8 cellular contexts compared by ENCODE assay signal in genomic region chr6:108497883-108498282, GRCh38.
A peak's percentile ranks its signal among the peaks of the same experiment; 100 is the strongest.
DNase-seq lines count a peak whose midpoint lies in the region; ATAC-seq, FAIRE-seq and TF ChIP-seq lines count a peak whose summit lies in the region.

No MANE protein-coding gene starts in this region.

- dilution Hi-C loops in keratinocyte (cut with MboI; ENCODE audit: extremely low pct_ligation_motif_present, low sequenced_read_pairs), result no loop called here

- no peaks in the 10 kb centered on the region for H3K79me2 ChIP-seq in keratinocyte (ENCODE audit: control insufficient read depth, insufficient read depth, low read length)

- H4K20me1 ChIP-seq in keratinocyte (ENCODE audit: control insufficient read depth, extremely low read depth, insufficient read depth, low read length), result no peaks in the 10 kb centered on the region

- no peaks in the 10 kb centered on the region for H3K9me1 ChIP-seq in keratinocyte (ENCODE audit: control insufficient read depth, extremely low read depth, insufficient read depth, low read length)

- no peak overlapping the region for H3K9ac ChIP-seq in keratinocyte (ENCODE audit: control insufficient read depth, extremely low read depth, insufficient read depth, low read length)

- H3K36me3 ChIP-seq in keratinocyte (ENCODE audit: control insufficient read depth in 2 of 2, extremely low read depth in 1 of 2, insufficient read depth in 2 of 2, low read length in 2 of 2), result no peaks in the 10 kb centered on the region

- peaks cover 6% of the 10 kb centered on the region for H3K4me1 ChIP-seq in keratinocyte (ENCODE audit: control insufficient read depth, extremely low read depth, insufficient read depth, low read length)

- ATAC-seq in HG02870 (IDR thresholded peaks at IDR 0.05; ENCODE audit: unreplicated experiment), result no peak
- ATAC-seq in GM19328 (IDR thresholded peaks at IDR 0.05; ENCODE audit: unreplicated experiment), result no peak

- H3K27me3 ChIP-seq in keratinocyte (ENCODE audit: control insufficient read depth, extremely low read depth, insufficient read depth, low read length), result no peaks in the 10 kb centered on the region

- H2AFZ ChIP-seq in keratinocyte (ENCODE audit: control insufficient read depth, low read length), result no peak overlapping the region

- H3K27ac ChIP-seq in VCaP (no peak overlapping the region), keratinocyte (ENCODE audit: control insufficient read depth, insufficient read depth, low read length) (no peak overlapping the region)

- H3K4me3 ChIP-seq in keratinocyte (ENCODE audit: control insufficient read depth in 2 of 3, extremely low read depth in 1 of 3, insufficient read depth in 2 of 3, low read depth in 1 of 3, low read length in 3 of 3), result no peak overlapping the region

- peak; percentile 17 for FAIRE-seq in keratinocyte (lab: Jason Lieb, UNC)

- H3K9me3 ChIP-seq in keratinocyte (ENCODE audit: control insufficient read depth, low read depth, low read length), result no peaks in the 10 kb centered on the region

- peak; percentile 56 for TF ChIP-seq CTCF in VCaP (conservative IDR thresholded peaks at IDR 0.05)
- TF ChIP-seq CTCF in keratinocyte (optimal IDR thresholded peaks at IDR 0.05 in 1 of 3, IDR thresholded peaks at IDR 0.05 in 1 of 3, conservative IDR thresholded peaks at IDR 0.05 in 1 of 3; ENCODE audit: extremely low read depth in 1 of 3, insufficient read depth in 2 of 3, low read length in 3 of 3), result peak; percentile 53 to 69 (median 57)

- DNase-seq in NOMO-1 treated with DMSO at 0.1 percent for 48 hours (lab: John Stamatoyannopoulos, UW; ENCODE audit: unreplicated experiment) (peak; percentile 17), NOMO-1 treated with dmso at 0.1 percent for 144 hours (lab: John Stamatoyannopoulos, UW; ENCODE audit: unreplicated experiment) (no peak), HUDEP-2 (lab: John Stamatoyannopoulos, UW; ENCODE audit: unreplicated experiment in 76 of 76) (peak in 39 of 76 experiments; percentile 5 to 72 (median 37)), keratinocyte (ENCODE audit: low read depth, low spot score) (no peak), ureter (ENCODE audit: low spot score) (no peak)

- H3K4me2 ChIP-seq in keratinocyte (ENCODE audit: control insufficient read depth, extremely low read depth, insufficient read depth, low read depth, low read length), result no peak overlapping the region

Comparison
In these comparisons a context has a peak if more than half of its experiments do, and no peak if none do; other contexts are left out.
1. DNase-seq: peak in NOMO-1 treated with DMSO at 0.1 percent for 48 hours (single experiment) and HUDEP-2 (39 of 76); none in NOMO-1 treated with dmso at 0.1 percent for 144 hours (single experiment), keratinocyte (single experiment) and ureter (single experiment).